10 cellular contexts compared by ENCODE assay signal in genomic region chr1:172793823-172794222, GRCh38.
"Had no signal": no experiment of that assay in that cellular context is flagged by ENCODE, and none has a peak within 500 bp of the region (broad histone marks: within the 10 kb centered on the region; RNA-seq: fewer than 3 reads in every experiment).

No MANE protein-coding gene starts in this region.

- DNase-seq: GM23248, GOT3, H7, HFFc6, Karpas-422, KBM-7 had no signal

- H3K36me3 ChIP-seq: HAP-1 had no signal

- FAIRE-seq: HTR-8/SVneo had no signal

- H3K27ac ChIP-seq: GM23248, KMS-11 had no signal

- H3K4me3 ChIP-seq: GM23248, HAP-1 had no signal

- ATAC-seq: HCT116 had no signal

- H2AFZ ChIP-seq: GM23248 had no signal

- H3K4me1 ChIP-seq: HAP-1 had no signal

- H3K4me2 ChIP-seq: KMS-11 had no signal

- H3K9me3 ChIP-seq: HAP-1 had no signal

- H3K9ac ChIP-seq: GM23248, KMS-11 had no signal
